In the genomic region with DNA sequence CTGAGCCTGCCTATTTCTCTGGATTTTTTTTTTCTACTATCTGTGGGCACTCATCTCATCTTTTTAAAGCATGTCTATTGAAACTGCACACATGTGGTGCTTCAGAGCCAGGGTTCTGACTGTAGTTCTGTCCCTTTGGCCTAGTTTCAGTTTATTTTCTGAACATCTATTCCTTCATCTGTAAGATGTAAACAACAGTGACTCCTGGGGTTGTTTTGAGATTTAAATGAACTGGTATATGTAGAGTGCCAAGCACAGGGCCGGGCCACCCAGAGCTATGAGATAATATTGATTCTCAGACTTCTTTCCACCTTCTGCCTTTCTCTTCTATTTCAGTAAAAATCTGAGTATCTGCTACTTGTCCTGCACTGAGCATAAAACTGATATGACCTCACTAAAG, we compare ENCODE assay signal across 37 cellular contexts.
"Had no signal": no experiment of that assay in that cellular context is flagged by ENCODE, and none has a peak within 500 bp of the region (broad histone marks: within the 10 kb centered on the region; RNA-seq: fewer than 3 reads in every experiment).

No MANE protein-coding gene starts in this region.

- H3K4me3 ChIP-seq: adrenal gland, body of pancreas, breast epithelium had no signal

- H3K4me1 ChIP-seq: adrenal gland, body of pancreas, breast epithelium had no signal

- H3K9me3 Mint-ChIP-seq: activated B cell treated with CpG ODN at 0.5 μM for 24 hours; activated CD4-positive, alpha-beta memory T cell treated with anti-CD3 and anti-CD28 coated beads for 36 hours; activated CD4-positive, alpha-beta T cell treated with anti-CD3 and anti-CD28 coated beads, Interleukin-2, amount 10 ng/mL, durations not matched to agents 24 days and 14 days; activated CD8-positive, alpha-beta T cell treated with anti-CD3 and anti-CD28 coated beads for 36 hours; activated naive CD4-positive, alpha-beta T cell treated with anti-CD3 and anti-CD28 coated beads for 36 hours; activated naive CD4-positive, alpha-beta T cell treated with anti-CD3 and anti-CD28 coated beads, Interleukin-2, amount 50 U/mL, for 72 hours; activated naive CD8-positive, alpha-beta T cell treated with anti-CD3 and anti-CD28 coated beads for 36 hours; activated T-cell treated with anti-CD3 and anti-CD28 coated beads, Interleukin-2, amount 50 U/mL, for 4 hours; activated T-cell treated with anti-CD3 and anti-CD28 coated beads, Interleukin-2, amount 50 U/mL, for 72 hours; activated T-helper 1 cell treated with anti-CD3 and anti-CD28 coated beads, Interleukin-12 subunit alpha, Interleukin-12 subunit beta, Interleukin-2, Interleukin-4 antibody, amounts not matched to agents 30 ng/mL and 10 ng/mL and 1 ng/mL, durations not matched to agents 14 hours and 24 hours and 36 hours; activated T-helper 17 cell treated with anti-CD3 and anti-CD28 coated beads, Interleukin-2, amount 50 U/mL, for 72 hours; T-helper 1 cell treated with Interleukin-12 subunit alpha and Interleukin-12 subunit beta and Interleukin-4 antibody, amounts not matched to agents 30 μg/mL and 1 μg/mL, for 36 hours; T-helper 2 cell treated with Interferon-gamma antibody and Interleukin-4, amounts not matched to agents 5 μg/mL and 100 μg/mL, for 36 hours had no signal

- H3K9me3 ChIP-seq: adrenal gland, body of pancreas, breast epithelium had no signal

- H3K27ac ChIP-seq: adrenal gland, body of pancreas, brain microvascular endothelial cell, breast epithelium, WERI-Rb-1 had no signal

- FAIRE-seq: astrocyte, TTC549 had no signal

- H3K36me3 Mint-ChIP-seq: activated CD4-positive, alpha-beta memory T cell treated with anti-CD3 and anti-CD28 coated beads for 36 hours; activated naive CD4-positive, alpha-beta T cell treated with anti-CD3 and anti-CD28 coated beads, Interleukin-2, amount 50 U/mL, for 72 hours had no signal

- H3K4me1 Mint-ChIP-seq: activated CD4-positive, alpha-beta T cell treated with anti-CD3 and anti-CD28 coated beads, Interleukin-2, amount 10 ng/mL, durations not matched to agents 24 days and 14 days; activated T-helper 17 cell treated with anti-CD3 and anti-CD28 coated beads, Interleukin-2, amount 50 U/mL, for 72 hours had no signal

- H3K4me3 Mint-ChIP-seq: activated B cell treated with CpG ODN at 0.5 μM for 24 hours; activated CD4-positive, alpha-beta memory T cell treated with anti-CD3 and anti-CD28 coated beads for 36 hours; activated CD4-positive, alpha-beta T cell treated with anti-CD3 and anti-CD28 coated beads, Interleukin-2, amount 10 ng/mL, durations not matched to agents 24 days and 14 days; activated CD8-positive, alpha-beta T cell treated with anti-CD3 and anti-CD28 coated beads for 36 hours; activated naive CD4-positive, alpha-beta T cell treated with anti-CD3 and anti-CD28 coated beads for 36 hours; activated naive CD8-positive, alpha-beta T cell treated with anti-CD3 and anti-CD28 coated beads for 36 hours; activated T-cell treated with anti-CD3 and anti-CD28 coated beads, Interleukin-2, amount 50 U/mL, for 4 hours; activated T-cell treated with anti-CD3 and anti-CD28 coated beads, Interleukin-2, amount 50 U/mL, for 72 hours; activated T-helper 1 cell treated with anti-CD3 and anti-CD28 coated beads, Interleukin-12 subunit alpha, Interleukin-12 subunit beta, Interleukin-2, Interleukin-4 antibody, amounts not matched to agents 30 ng/mL and 10 ng/mL and 1 ng/mL, durations not matched to agents 14 hours and 24 hours and 36 hours; activated T-helper 17 cell treated with anti-CD3 and anti-CD28 coated beads, Interleukin-2, amount 50 U/mL, for 72 hours; T-helper 1 cell treated with Interleukin-12 subunit alpha and Interleukin-12 subunit beta and Interleukin-4 antibody, amounts not matched to agents 30 μg/mL and 1 μg/mL, for 36 hours; T-helper 2 cell treated with Interferon-gamma antibody and Interleukin-4, amounts not matched to agents 5 μg/mL and 100 μg/mL, for 36 hours had no signal

- ATAC-seq: activated CD8-positive, alpha-beta T cell treated with anti-CD3 and anti-CD28 coated beads for 36 hours; activated naive CD4-positive, alpha-beta T cell treated with anti-CD3 and anti-CD28 coated beads, Interleukin-2, amount 50 U/mL, for 72 hours; activated T-cell treated with anti-CD3 and anti-CD28 coated beads, Interleukin-2, amount 50 U/mL, for 4 hours; activated T-cell treated with anti-CD3 and anti-CD28 coated beads, Interleukin-2, amount 50 U/mL, for 72 hours; activated T-helper 17 cell treated with anti-CD3 and anti-CD28 coated beads, Interleukin-2, amount 50 U/mL, for 72 hours; body of pancreas had no signal

- H3K27ac Mint-ChIP-seq: activated B cell treated with CpG ODN at 0.5 μM for 24 hours; activated CD4-positive, alpha-beta memory T cell treated with anti-CD3 and anti-CD28 coated beads for 36 hours; activated CD4-positive, alpha-beta T cell treated with anti-CD3 and anti-CD28 coated beads, Interleukin-2, amount 10 ng/mL, durations not matched to agents 24 days and 14 days; activated CD8-positive, alpha-beta T cell treated with anti-CD3 and anti-CD28 coated beads for 36 hours; activated naive CD4-positive, alpha-beta T cell treated with anti-CD3 and anti-CD28 coated beads for 36 hours; activated naive CD4-positive, alpha-beta T cell treated with anti-CD3 and anti-CD28 coated beads, Interleukin-2, amount 50 U/mL, for 72 hours; activated naive CD8-positive, alpha-beta T cell treated with anti-CD3 and anti-CD28 coated beads for 36 hours; activated T-cell treated with anti-CD3 and anti-CD28 coated beads, Interleukin-2, amount 50 U/mL, for 72 hours; activated T-helper 1 cell treated with anti-CD3 and anti-CD28 coated beads, Interleukin-12 subunit alpha, Interleukin-12 subunit beta, Interleukin-2, Interleukin-4 antibody, amounts not matched to agents 30 ng/mL and 10 ng/mL and 1 ng/mL, durations not matched to agents 14 hours and 24 hours and 36 hours; activated T-helper 17 cell treated with anti-CD3 and anti-CD28 coated beads, Interleukin-2, amount 50 U/mL, for 72 hours; T-helper 1 cell treated with Interleukin-12 subunit alpha and Interleukin-12 subunit beta and Interleukin-4 antibody, amounts not matched to agents 30 μg/mL and 1 μg/mL, for 36 hours; T-helper 2 cell treated with Interferon-gamma antibody and Interleukin-4, amounts not matched to agents 5 μg/mL and 100 μg/mL, for 36 hours had no signal

- H3K36me3 ChIP-seq: adrenal gland, brain microvascular endothelial cell, breast epithelium, WERI-Rb-1 had no signal

- DNase-seq: activated B cell treated with CpG ODN at 0.5 μM for 24 hours; activated CD4-positive, alpha-beta memory T cell treated with anti-CD3 and anti-CD28 coated beads for 36 hours; activated CD4-positive, alpha-beta T cell treated with anti-CD3 and anti-CD28 coated beads for 4 hours; activated CD4-positive, alpha-beta T cell treated with anti-CD3 and anti-CD28 coated beads, Interleukin-2, amount 10 ng/mL, durations not matched to agents 24 days and 14 days; activated CD4-positive, alpha-beta T cell treated with anti-CD3 and anti-CD28 coated beads, Interleukin-2, amount 50 U/mL, for 1 hour; activated CD4-positive, alpha-beta T cell treated with anti-CD3 and anti-CD28 coated beads, Interleukin-2, amount 50 U/mL, for 4 hours; activated CD4-positive, CD25-positive, alpha-beta regulatory T cell treated with anti-CD3 and anti-CD28 coated beads, Interleukin-2, amount 50 U/mL, for 72 hours; activated CD8-positive, alpha-beta memory T cell treated with anti-CD3 and anti-CD28 coated beads, Interleukin-2, amount 50 U/mL, for 4 hours; activated CD8-positive, alpha-beta T cell treated with anti-CD3 and anti-CD28 coated beads for 36 hours; activated effector memory CD4-positive, alpha-beta T cell treated with anti-CD3 and anti-CD28 coated beads, Interleukin-2, amount 50 U/mL, for 16 hours; activated gamma-delta T cell treated with Interleukin-2 at 50 U/mL for 16 hours; activated naive CD4-positive, alpha-beta T cell; activated naive CD4-positive, alpha-beta T cell treated with anti-CD3 and anti-CD28 coated beads for 36 hours; activated naive CD4-positive, alpha-beta T cell treated with anti-CD3 and anti-CD28 coated beads, Interleukin-2, amount 50 U/mL, for 16 hours; activated naive CD8-positive, alpha-beta T cell treated with anti-CD3 and anti-CD28 coated beads for 36 hours; activated T-cell treated with anti-CD3 and anti-CD28 coated beads for 4 hours; activated T-cell treated with anti-CD3 and anti-CD28 coated beads, Interleukin-2, amount 50 U/mL, for 1 hour; activated T-cell treated with anti-CD3 and anti-CD28 coated beads, Interleukin-2, amount 50 U/mL, for 4 hours; activated T-cell treated with anti-CD3 and anti-CD28 coated beads, Interleukin-2, amount 50 U/mL, for 72 hours; adrenal gland; amniotic stem cell; aorta; body of pancreas; brain microvascular endothelial cell; central memory CD4-positive, alpha-beta T cell; T-helper 1 cell; T-helper 2 cell; T-helper 9 cell; WERI-Rb-1 had no signal

- H3K27me3 Mint-ChIP-seq: activated B cell treated with CpG ODN at 0.5 μM for 24 hours; activated CD4-positive, alpha-beta memory T cell treated with anti-CD3 and anti-CD28 coated beads for 36 hours; activated CD4-positive, alpha-beta T cell treated with anti-CD3 and anti-CD28 coated beads, Interleukin-2, amount 10 ng/mL, durations not matched to agents 24 days and 14 days; activated CD8-positive, alpha-beta T cell treated with anti-CD3 and anti-CD28 coated beads for 36 hours; activated naive CD8-positive, alpha-beta T cell treated with anti-CD3 and anti-CD28 coated beads for 36 hours; activated T-helper 17 cell treated with anti-CD3 and anti-CD28 coated beads, Interleukin-2, amount 50 U/mL, for 72 hours had no signal

- H3K27me3 ChIP-seq: adrenal gland, body of pancreas, brain microvascular endothelial cell, breast epithelium had no signal
